Comparison of ENCODE assay signal across 9 cellular contexts in the genomic region with DNA sequence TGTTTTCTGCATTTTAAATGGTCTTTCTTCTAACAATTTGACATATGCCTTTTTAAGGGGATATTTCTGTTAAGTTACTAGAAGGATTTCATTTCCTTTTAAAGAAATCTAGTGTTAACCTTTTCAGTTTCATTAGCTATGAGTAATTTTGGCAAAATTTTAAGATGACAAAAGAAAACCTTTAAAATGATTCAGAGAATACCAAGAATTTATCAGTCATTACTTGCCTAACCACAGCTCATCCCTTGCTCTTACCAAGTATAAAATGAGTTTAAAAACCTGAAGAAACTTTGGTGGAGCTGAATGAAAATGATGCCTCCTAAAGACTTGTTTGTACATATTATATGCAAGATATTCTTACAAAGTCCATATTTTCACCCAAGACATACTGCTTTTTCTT.
A peak's percentile ranks its signal among the peaks of the same experiment; 100 is the strongest.
DNase-seq lines count a peak whose midpoint lies in the region; ATAC-seq and TF ChIP-seq lines count a peak whose summit lies in the region.
"Had no signal": no experiment of that assay in that cellular context is flagged by ENCODE, and none has a peak within 500 bp of the region (broad histone marks: within the 10 kb centered on the region; RNA-seq: fewer than 3 reads in every experiment).

No MANE protein-coding gene starts in this region.

- no peaks in the 10 kb centered on the region for H3K9me3 ChIP-seq in heart left ventricle

- DNase-seq in AG09319 (ENCODE audit: extremely low read depth, low read depth), result peak; percentile 32
- DNase-seq in cardiac fibroblast (ENCODE audit: low read depth in 2 of 2), result peak; percentile 55 to 92
- DNase-seq in NCI-H187 (lab: John Stamatoyannopoulos, UW), result no peak
- DNase-seq in GM10266 (ENCODE audit: extremely low spot score), result no peak
- no peak for DNase-seq in heart left ventricle
- DNase-seq: NCI-H1930 had no signal

- ATAC-seq in GM19452 (IDR thresholded peaks at IDR 0.05; ENCODE audit: unreplicated experiment), result peak; percentile 55
- ATAC-seq in HG03378 (IDR thresholded peaks at IDR 0.05; ENCODE audit: unreplicated experiment), result peak; percentile 75
- no peak for ATAC-seq in HG02571 (IDR thresholded peaks at IDR 0.05; ENCODE audit: unreplicated experiment)
- no peak for ATAC-seq in heart left ventricle

- TF ChIP-seq POLR2A in heart left ventricle (IDR thresholded peaks at IDR 0.05), result no peak

- no peak for TF ChIP-seq CTCF in AG09319 (IDR thresholded peaks at IDR 0.05; ENCODE audit: low read depth, low read length)
- no peak for TF ChIP-seq CTCF in cardiac fibroblast (IDR thresholded peaks at IDR 0.05; ENCODE audit: low read depth, low read length)
- TF ChIP-seq CTCF in GM10266 (IDR thresholded peaks at IDR 0.05; ENCODE audit: control insufficient read depth, insufficient read depth, low read depth, missing control alignments), result no peak
- TF ChIP-seq CTCF in heart left ventricle (IDR thresholded peaks at IDR 0.05), result no peak

- H3K4me3 ChIP-seq in cardiac fibroblast (replicated peaks in 1 of 2; ENCODE audit: low read depth in 2 of 2, low read length in 2 of 2), result peak overlapping the region in 1 of 2 donors; percentile 2
- no peak overlapping the region for H3K4me3 ChIP-seq in heart left ventricle

- no peaks in the 10 kb centered on the region for H3K27me3 ChIP-seq in heart left ventricle

- peak overlapping the region in 2 of 12 donors; percentile 0 to 14 for H3K27ac ChIP-seq in heart left ventricle

- H3K4me1 ChIP-seq in heart left ventricle, result peaks cover 2 to 68% (median 34%) of the 10 kb centered on the region in 12 donors

- intact Hi-C loops in heart left ventricle (cut with DNase I), result no loop called here

- no peaks in the 10 kb centered on the region for H3K36me3 ChIP-seq in heart left ventricle

Comparison
In these comparisons a context has a peak if more than half of its experiments do, and no peak if none do; other contexts are left out.
1. DNase-seq: peak in AG09319 (single experiment) and cardiac fibroblast (2 of 2); none in NCI-H187 (0 of 2), GM10266 (single experiment) and heart left ventricle (0 of 5).
2. ATAC-seq: peak in GM19452 (single experiment) and HG03378 (single experiment); none in HG02571 (single experiment) and heart left ventricle (0 of 4).